Comparison of ENCODE assay signal across 9 cellular contexts in the genomic region with DNA sequence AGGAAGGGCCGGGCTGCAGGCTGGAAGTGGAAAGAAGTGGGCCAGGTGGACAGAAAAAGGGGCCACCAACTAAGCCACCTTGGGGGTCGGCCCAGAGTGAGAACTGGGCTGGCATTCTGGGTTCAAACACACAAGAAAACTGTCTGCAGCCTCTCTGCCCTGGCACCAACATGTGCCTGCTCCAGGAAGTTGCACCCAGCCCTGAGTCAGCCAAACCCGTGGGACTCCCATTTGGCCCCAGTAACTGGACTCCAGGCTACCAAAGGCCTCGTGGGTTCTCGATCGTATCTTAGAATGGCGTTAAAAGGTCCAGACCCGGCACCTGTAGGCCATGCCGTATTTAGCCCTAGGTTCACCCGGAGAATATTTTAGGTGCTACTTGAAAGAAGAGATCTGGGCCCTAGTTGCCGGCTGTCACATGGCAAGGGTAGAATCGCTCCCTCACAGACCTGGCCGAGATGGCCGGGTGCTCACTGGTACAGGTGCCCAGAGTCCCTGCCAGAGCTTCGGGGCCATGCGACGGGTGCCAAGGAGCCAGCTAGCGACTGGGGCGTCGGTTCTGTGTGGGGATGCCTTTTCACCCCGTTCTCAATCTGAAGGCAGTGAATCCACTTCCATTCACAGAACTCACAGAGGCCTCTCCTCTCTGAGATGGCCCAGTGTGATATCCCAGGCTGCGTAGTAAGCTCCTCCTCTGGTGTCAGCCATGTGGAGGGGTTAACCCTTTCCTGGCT.
A peak's percentile ranks its signal among the peaks of the same experiment; 100 is the strongest.
DNase-seq lines count a peak whose midpoint lies in the region; ATAC-seq lines count a peak whose summit lies in the region.
"Had no signal": no experiment of that assay in that cellular context is flagged by ENCODE, and none has a peak within 500 bp of the region (broad histone marks: within the 10 kb centered on the region; RNA-seq: fewer than 3 reads in every experiment).

No MANE protein-coding gene starts in this region.

- intact Hi-C loops in sciatic nerve (cut with DNase I): no loop called here
- intact Hi-C loops in activated T-helper 2 cell treated with anti-CD3 and anti-CD28 coated beads, Interferon-gamma antibody, Interleukin-2, Interleukin-4, amounts not matched to agents 10 μg/mL and 5 μg/mL and 100 μg/mL, durations not matched to agents 14 hours and 24 hours and 36 hours (cut with micrococcal nuclease): no loop called here

- peaks cover 29% of the 10 kb centered on the region for H3K27me3 Mint-ChIP-seq in activated T-helper 2 cell treated with anti-CD3 and anti-CD28 coated beads, Interferon-gamma antibody, Interleukin-2, Interleukin-4, amounts not matched to agents 10 μg/mL and 5 μg/mL and 100 μg/mL, durations not matched to agents 14 hours and 24 hours and 36 hours (ENCODE audit: low read depth)

- no peaks in the 10 kb centered on the region for H3K9me3 Mint-ChIP-seq in activated T-helper 2 cell treated with anti-CD3 and anti-CD28 coated beads, Interferon-gamma antibody, Interleukin-2, Interleukin-4, amounts not matched to agents 10 μg/mL and 5 μg/mL and 100 μg/mL, durations not matched to agents 14 hours and 24 hours and 36 hours

- no peak overlapping the region for H3K27ac Mint-ChIP-seq in activated T-helper 2 cell treated with anti-CD3 and anti-CD28 coated beads, Interferon-gamma antibody, Interleukin-2, Interleukin-4, amounts not matched to agents 10 μg/mL and 5 μg/mL and 100 μg/mL, durations not matched to agents 14 hours and 24 hours and 36 hours

- H3K36me3 Mint-ChIP-seq in activated T-helper 2 cell treated with anti-CD3 and anti-CD28 coated beads, Interferon-gamma antibody, Interleukin-2, Interleukin-4, amounts not matched to agents 10 μg/mL and 5 μg/mL and 100 μg/mL, durations not matched to agents 14 hours and 24 hours and 36 hours (ENCODE audit: low read depth): no peaks in the 10 kb centered on the region

- DNase-seq in EL: peak; percentile 45
- peak; percentile 48 for DNase-seq in RPMI8226
- DNase-seq in fibroblast of gingiva (ENCODE audit: low read depth): peak; percentile 65
- no peak for DNase-seq in sciatic nerve (ENCODE audit: low spot score)
- DNase-seq in activated effector memory CD4-positive, alpha-beta T cell treated with anti-CD3 and anti-CD28 coated beads, Interleukin-2, amount 50 U/mL, for 16 hours: no peak
- DNase-seq in activated T-helper 2 cell treated with anti-CD3 and anti-CD28 coated beads, Interferon-gamma antibody, Interleukin-2, Interleukin-4, amounts not matched to agents 10 μg/mL and 5 μg/mL and 100 μg/mL, durations not matched to agents 14 hours and 24 hours and 36 hours (ENCODE audit: low spot score): no peak
- no peak for DNase-seq in SHP77 treated with DMSO at 0.1 percent for 48 hours (lab: John Stamatoyannopoulos, UW)
- DNase-seq: activated CD8-positive, alpha-beta T cell treated with anti-CD3 and anti-CD28 coated beads, Interleukin-2, amount 10 ng/mL, durations not matched to agents 7 days and 5 days had no signal

- no peak overlapping the region for H3K4me3 Mint-ChIP-seq in activated T-helper 2 cell treated with anti-CD3 and anti-CD28 coated beads, Interferon-gamma antibody, Interleukin-2, Interleukin-4, amounts not matched to agents 10 μg/mL and 5 μg/mL and 100 μg/mL, durations not matched to agents 14 hours and 24 hours and 36 hours (ENCODE audit: low read depth)

- ATAC-seq in sciatic nerve (peak; percentile 41), GM18868 (IDR thresholded peaks at IDR 0.05; ENCODE audit: unreplicated experiment) (no peak)
- ATAC-seq: activated CD8-positive, alpha-beta T cell treated with anti-CD3 and anti-CD28 coated beads, Interleukin-2, amount 10 ng/mL, durations not matched to agents 7 days and 5 days had no signal

- H3K4me1 Mint-ChIP-seq in activated T-helper 2 cell treated with anti-CD3 and anti-CD28 coated beads, Interferon-gamma antibody, Interleukin-2, Interleukin-4, amounts not matched to agents 10 μg/mL and 5 μg/mL and 100 μg/mL, durations not matched to agents 14 hours and 24 hours and 36 hours (ENCODE audit: low read depth): peaks cover 11% of the 10 kb centered on the region

Comparison
In these comparisons a context has a peak if more than half of its experiments do, and no peak if none do; other contexts are left out.
1. DNase-seq: peak in EL (single experiment), RPMI8226 (single experiment) and fibroblast of gingiva (single experiment); none in sciatic nerve (single experiment), activated effector memory CD4-positive, alpha-beta T cell treated with anti-CD3 and anti-CD28 coated beads, Interleukin-2, amount 50 U/mL, for 16 hours (single experiment), activated T-helper 2 cell treated with anti-CD3 and anti-CD28 coated beads, Interferon-gamma antibody, Interleukin-2, Interleukin-4, amounts not matched to agents 10 μg/mL and 5 μg/mL and 100 μg/mL, durations not matched to agents 14 hours and 24 hours and 36 hours (single experiment) and SHP77 treated with DMSO at 0.1 percent for 48 hours (single experiment).